24 cellular contexts compared by ENCODE assay signal in genomic region chr12:54945082-54945481, GRCh38. TPM values are rescaled to one million over a fixed set of nuclear protein-coding genes. Genes with fewer than 3 reads are reported as not detected.
"Had no signal": no experiment of that assay in that cellular context is flagged by ENCODE, and none has a peak within 500 bp of the region (broad histone marks: within the 10 kb centered on the region; RNA-seq: fewer than 3 reads in every experiment).

No MANE protein-coding gene starts in this region.

- H3K27me3 ChIP-seq: Peyer's patch had no signal

- DNase-seq: Kasumi-1, MV-4-11, NCI-H1048, NCI-H1105, NCI-H1417, NCI-H1436 treated with DMSO at 0.1 percent for 48 hours, NCI-H1694, NCI-H187 treated with DMSO at 0.1 percent for 48 hours, NCI-H2029 treated with DMSO at 0.1 percent for 48 hours, NCI-H2227 treated with DMSO at 0.1 percent for 48 hours, NCI-H524, NCI-H526 treated with DMSO at 0.1 percent for 48 hours, NCI-H748 treated with DMSO at 0.1 percent for 48 hours, OCI-M1, PC-9, Peyer's patch, SHP77 treated with DMSO at 0.1 percent for 48 hours, SJCRH30 had no signal

- ATAC-seq: K562, Right ventricle myocardium inferior, SK-N-SH treated with all-trans-retinoic acid at 6 μM for 48 hours had no signal

- H3K4me1 ChIP-seq: Peyer's patch, SJCRH30 had no signal

- H3K4me3 ChIP-seq: K562, PC-9, Peyer's patch, SJCRH30 had no signal

- H3K27ac ChIP-seq: HL-60, KMS-11, PC-9, Peyer's patch, SJCRH30 had no signal

- H3K9me3 ChIP-seq: Peyer's patch, SJCRH30 had no signal

- H3K36me3 ChIP-seq: Peyer's patch, SJCRH30 had no signal

RNA-seq across cellular contexts. Expression of gene TESPA1, which starts 39.5 kb away (rescaled TPM):
- total RNA-seq: NCI-H460, PC-9, SJCRH30 had no signal
